15 cellular contexts compared by ENCODE assay signal in the genomic region with DNA sequence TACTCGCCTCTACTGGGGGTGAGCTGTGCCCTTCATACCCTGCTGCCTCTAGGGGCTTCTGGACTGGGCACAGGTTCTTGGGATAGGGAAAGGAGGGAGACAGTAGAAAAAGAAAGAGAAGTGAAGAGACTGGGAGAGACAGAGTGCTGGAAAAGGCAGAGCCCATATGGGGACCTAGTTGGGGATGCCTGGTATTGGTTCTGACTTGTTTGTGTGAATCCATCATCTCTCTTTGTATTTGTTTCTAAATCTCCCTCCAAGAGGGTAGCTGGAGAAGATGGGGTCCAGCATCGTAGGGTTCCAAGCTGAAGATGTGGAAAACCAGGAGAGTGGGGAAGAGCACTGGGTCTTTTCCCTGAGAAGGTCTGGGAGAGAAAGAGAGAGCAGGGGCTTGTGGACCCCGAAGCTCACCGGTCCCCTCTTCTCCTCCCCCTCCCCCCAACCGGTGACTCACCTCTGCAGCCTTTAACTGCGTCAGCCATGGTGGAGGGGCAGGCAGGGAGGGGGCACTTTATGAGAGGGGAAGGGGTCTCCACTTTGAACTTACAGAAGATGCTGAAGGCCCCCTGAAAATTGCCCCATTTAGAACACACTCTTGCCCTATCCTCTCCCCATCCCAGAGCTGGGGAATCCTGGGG. TPM values are rescaled to one million over a fixed set of nuclear protein-coding genes. Genes with fewer than 3 reads are reported as not detected.
DNase-seq lines count a peak whose midpoint lies in the region; ATAC-seq and FAIRE-seq lines count a peak whose summit lies in the region.
"Had no signal": no experiment of that assay in that cellular context is flagged by ENCODE, and none has a peak within 500 bp of the region (broad histone marks: within the 10 kb centered on the region; RNA-seq: fewer than 3 reads in every experiment).

No MANE protein-coding gene starts in this region.

- peak overlapping the region; percentile 9 for H2AK5ac ChIP-seq in neuronal stem cell (ENCODE audit: low read depth, low read length)

- H3K9ac ChIP-seq in neuronal stem cell (ENCODE audit: low read depth, low read length, poor library complexity), result no peak overlapping the region

- H3K4ac ChIP-seq in neuronal stem cell (ENCODE audit: low read length), result no peak overlapping the region

- H2BK5ac ChIP-seq in neuronal stem cell (ENCODE audit: low read length), result no peak overlapping the region

- H4K91ac ChIP-seq in neuronal stem cell (ENCODE audit: low read depth, low read length, poor library complexity), result no peak overlapping the region

- H3K4me1 ChIP-seq in neuronal stem cell (ENCODE audit: control insufficient read depth in 2 of 2, insufficient read depth in 1 of 2, low read depth in 1 of 2, low read length in 2 of 2), result peaks cover 57 to 77% of the 10 kb centered on the region in 2 donors

- H3K4me3 Mint-ChIP-seq in activated CD8-positive, alpha-beta memory T cell treated with anti-CD3 and anti-CD28 coated beads, Interleukin-2, amount 10 ng/mL, durations not matched to agents 7 days and 5 days, result no peak overlapping the region

- no peaks in the 10 kb centered on the region for H3K9me3 Mint-ChIP-seq in activated CD8-positive, alpha-beta memory T cell treated with anti-CD3 and anti-CD28 coated beads, Interleukin-2, amount 10 ng/mL, durations not matched to agents 7 days and 5 days (ENCODE audit: low read depth)

- whole genome bisulfite sequencing in neuronal stem cell (ENCODE audit: extremely low coverage in 2 of 2, insufficient read length in 2 of 2, insufficient replicate concordance in 1 of 2), 2 donors, result no CpG with 5 or more reads among the region's 6 CpGs

- no peak overlapping the region for H3K4me2 ChIP-seq in neuronal stem cell (ENCODE audit: insufficient read depth, low read length, poor library complexity, severe bottlenecking)

- H3K18ac ChIP-seq in neuronal stem cell (ENCODE audit: low read length), result no peak overlapping the region

- H2BK15ac ChIP-seq in neuronal stem cell (ENCODE audit: low read length), result no peak overlapping the region

- no peak overlapping the region for H2BK12ac ChIP-seq in neuronal stem cell (ENCODE audit: low read length)

- no peak for FAIRE-seq in GM19239 (lab: Jason Lieb, UNC)

- no peaks in the 10 kb centered on the region for H3K9me3 ChIP-seq in neuronal stem cell (replicated peaks in 1 of 2; ENCODE audit: control insufficient read depth in 2 of 2, insufficient read depth in 1 of 2, low read depth in 1 of 2, low read length in 2 of 2)

- no peak overlapping the region for H3K14ac ChIP-seq in neuronal stem cell (ENCODE audit: low read length)

- no peak overlapping the region for H2AFZ ChIP-seq in neuronal stem cell (ENCODE audit: low read length)

- no peak overlapping the region for H3K4me3 ChIP-seq in neuronal stem cell (ENCODE audit: low read length in 2 of 2)

- no peak overlapping the region for H3K27ac Mint-ChIP-seq in activated CD8-positive, alpha-beta memory T cell treated with anti-CD3 and anti-CD28 coated beads, Interleukin-2, amount 10 ng/mL, durations not matched to agents 7 days and 5 days

- ATAC-seq in activated CD8-positive, alpha-beta memory T cell treated with anti-CD3 and anti-CD28 coated beads, Interleukin-2, amount 10 ng/mL, durations not matched to agents 7 days and 5 days, result no peak

- H3K36me3 ChIP-seq in neuronal stem cell (replicated peaks in 1 of 2; ENCODE audit: control insufficient read depth in 2 of 2, insufficient read depth in 2 of 2, low read length in 2 of 2), result no peaks in the 10 kb centered on the region

- no peak overlapping the region for H3K23ac ChIP-seq in neuronal stem cell (ENCODE audit: low read depth, low read length, poor library complexity)

- H3K79me1 ChIP-seq in neuronal stem cell (ENCODE audit: low read depth, low read length), result no peaks in the 10 kb centered on the region

- no peaks in the 10 kb centered on the region for H3K36me3 Mint-ChIP-seq in activated CD8-positive, alpha-beta memory T cell treated with anti-CD3 and anti-CD28 coated beads, Interleukin-2, amount 10 ng/mL, durations not matched to agents 7 days and 5 days

- H3K27me3 ChIP-seq in neuronal stem cell (ENCODE audit: control insufficient read depth in 3 of 3, insufficient read depth in 3 of 3, low read depth in 1 of 3, low read length in 3 of 3), result peaks cover 52 to 96% (median 66%) of the 10 kb centered on the region in 3 experiments

- no peak overlapping the region for H4K8ac ChIP-seq in neuronal stem cell (ENCODE audit: low read depth, low read length)

- peaks cover 51% of the 10 kb centered on the region for H3K4me1 Mint-ChIP-seq in activated CD8-positive, alpha-beta memory T cell treated with anti-CD3 and anti-CD28 coated beads, Interleukin-2, amount 10 ng/mL, durations not matched to agents 7 days and 5 days

- CTCF ChIA-PET in activated CD8-positive, alpha-beta memory T cell treated with anti-CD3 and anti-CD28 coated beads, Interleukin-2, amount 10 ng/mL, durations not matched to agents 7 days and 5 days (lab: Charles Lee), result interaction anchor here (1.5 to 1.6 kb wide), 2 partner anchors 24 kb away, joined by 6 to 20 read pairs; no protein-coding TSS in a partner anchor

- H3K27me3 Mint-ChIP-seq in activated CD8-positive, alpha-beta memory T cell treated with anti-CD3 and anti-CD28 coated beads, Interleukin-2, amount 10 ng/mL, durations not matched to agents 7 days and 5 days, result peaks cover 87% of the 10 kb centered on the region

- no peak overlapping the region for H3K27ac ChIP-seq in neuronal stem cell (replicated peaks; ENCODE audit: low read length)

- H2BK120ac ChIP-seq in neuronal stem cell (ENCODE audit: low read depth, low read length), result no peak overlapping the region

- peak; percentile 60 for DNase-seq in activated CD8-positive, alpha-beta memory T cell treated with anti-CD3 and anti-CD28 coated beads for 24 hours
- no peak for DNase-seq in activated CD8-positive, alpha-beta memory T cell treated with anti-CD3 and anti-CD28 coated beads, Interleukin-2, amount 10 ng/mL, durations not matched to agents 7 days and 5 days
- peak; percentile 54 for DNase-seq in SW480 (ENCODE audit: low spot score)
- no peak for DNase-seq in neuronal stem cell (ENCODE audit: low spot score)
- no peak for DNase-seq in activated effector memory CD4-positive, alpha-beta T cell treated with anti-CD3 and anti-CD28 coated beads, Interleukin-2, amount 50 U/mL, for 16 hours
- no peak for DNase-seq in GM19239 (ENCODE audit: insufficient read length, low spot score)
- DNase-seq: DMS79 treated with DMSO at 0.1 percent for 48 hours; NCI-H1436 treated with DMSO at 0.1 percent for 48 hours; NCI-H524; stimulated activated CD4-positive, alpha-beta T cell treated with anti-CD3 and anti-CD28 coated beads, Interleukin-12 subunit alpha, Interleukin-12 subunit beta, amount 100 ng/mL, for 4 hours had no signal

RNA-seq across cellular contexts. Expression of gene VGF, which starts 3.2 kb away (rescaled TPM):
- under 1 TPM; 0.44 to 0.66 TPM for total RNA-seq in activated CD8-positive, alpha-beta memory T cell treated with anti-CD3 and anti-CD28 coated beads, Interleukin-2, amount 10 ng/mL, durations not matched to agents 7 days and 5 days
- 3.6 TPM for polyA plus RNA-seq in neuronal stem cell (2013, experiment 1 of 2)
- 3.9 TPM for polyA plus RNA-seq in neuronal stem cell (2013, experiment 2 of 2)
- total RNA-seq: urinary bladder had no signal

RNA-seq across cellular contexts. Expression of gene NAT16, which starts 11.6 kb away (rescaled TPM):
- not detected for total RNA-seq in activated CD8-positive, alpha-beta memory T cell treated with anti-CD3 and anti-CD28 coated beads, Interleukin-2, amount 10 ng/mL, durations not matched to agents 7 days and 5 days
- polyA plus RNA-seq in neuronal stem cell (2013, experiment 1 of 2), result 1.4 TPM
- polyA plus RNA-seq in neuronal stem cell (2013, experiment 2 of 2), result 1.6 TPM
- total RNA-seq: HT1080, lower leg skin, urinary bladder had no signal
- polyA plus RNA-seq: urinary bladder had no signal

RNA-seq across cellular contexts. Expression of gene AP1S1, which starts 14.3 kb away (rescaled TPM):
- 10 to 100 TPM; 49.9 to 51.7 TPM for total RNA-seq in activated CD8-positive, alpha-beta memory T cell treated with anti-CD3 and anti-CD28 coated beads, Interleukin-2, amount 10 ng/mL, durations not matched to agents 7 days and 5 days
- polyA plus RNA-seq in neuronal stem cell (2013, experiment 1 of 2), result 50.8 TPM
- polyA plus RNA-seq in neuronal stem cell (2013, experiment 2 of 2), result 51.6 TPM

RNA-seq across cellular contexts. Expression of gene MOGAT3, which starts 32.3 kb away (rescaled TPM):
- total RNA-seq in activated CD8-positive, alpha-beta memory T cell treated with anti-CD3 and anti-CD28 coated beads, Interleukin-2, amount 10 ng/mL, durations not matched to agents 7 days and 5 days, result not detected
- polyA plus RNA-seq in neuronal stem cell (2013, experiment 1 of 2), result not detected
- not detected for polyA plus RNA-seq in neuronal stem cell (2013, experiment 2 of 2)
- total RNA-seq: lower leg skin, osteocyte, urinary bladder had no signal
- polyA plus RNA-seq: AG04450, urinary bladder had no signal

RNA-seq across cellular contexts. Expression of gene SERPINE1, which starts 41.6 kb away (rescaled TPM):
- total RNA-seq in activated CD8-positive, alpha-beta memory T cell treated with anti-CD3 and anti-CD28 coated beads, Interleukin-2, amount 10 ng/mL, durations not matched to agents 7 days and 5 days, result 1 to 10 TPM in 1 of 2 experiments, under 1 TPM in 1; 0.29 to 1.2 TPM
- polyA plus RNA-seq in neuronal stem cell (2013, experiment 1 of 2), result 2.3 TPM
- 2.2 TPM for polyA plus RNA-seq in neuronal stem cell (2013, experiment 2 of 2)

Comparison
In these comparisons a context has a peak if more than half of its experiments do, and no peak if none do; other contexts are left out.
1. DNase-seq: peak in activated CD8-positive, alpha-beta memory T cell treated with anti-CD3 and anti-CD28 coated beads for 24 hours (single experiment) and SW480 (single experiment); none in activated CD8-positive, alpha-beta memory T cell treated with anti-CD3 and anti-CD28 coated beads, Interleukin-2, amount 10 ng/mL, durations not matched to agents 7 days and 5 days (single experiment), neuronal stem cell (single experiment), activated effector memory CD4-positive, alpha-beta T cell treated with anti-CD3 and anti-CD28 coated beads, Interleukin-2, amount 50 U/mL, for 16 hours (single experiment) and GM19239 (single experiment).